ENCODE assay signal across 8 cellular contexts in the genomic region with DNA sequence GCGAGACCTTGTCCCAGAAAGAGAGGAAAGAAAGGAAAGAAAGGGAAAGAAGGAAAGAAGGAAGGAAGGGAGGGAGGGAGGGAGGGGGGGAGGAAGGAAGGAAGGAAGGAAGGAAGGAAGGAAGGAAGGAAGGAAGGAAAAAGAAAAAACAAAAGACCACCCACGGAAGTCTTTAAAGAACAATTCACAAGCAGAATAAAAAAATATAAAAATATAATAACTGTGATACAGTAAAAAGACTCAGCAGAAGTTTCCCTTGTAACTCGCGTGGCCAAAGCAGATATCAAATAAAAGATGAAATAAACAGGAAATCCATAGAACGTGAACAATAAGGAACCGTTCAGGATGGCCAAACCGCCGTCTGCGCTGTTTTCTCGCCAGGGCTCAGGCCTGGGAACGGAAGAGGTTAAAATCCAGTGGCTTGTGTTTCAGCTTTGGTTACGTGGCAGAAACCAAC. TPM values are rescaled to one million over a fixed set of nuclear protein-coding genes. Genes with fewer than 3 reads are reported as not detected.
DNase-seq lines count a peak whose midpoint lies in the region; ATAC-seq and TF ChIP-seq lines count a peak whose summit lies in the region.

No MANE protein-coding gene starts in this region.

- peak overlapping the region; percentile 85; the same call in 1 of the 2 replicates for H3K9ac ChIP-seq in HUES64 (ENCODE audit: low read depth, low read length)

- no peaks in the 10 kb centered on the region for H3K36me3 ChIP-seq in HUES64 (ENCODE audit: insufficient read depth, low read length)

- intact Hi-C loops in CD14-positive monocyte (cut with micrococcal nuclease): loop anchor here (2.0 to 10.0 kb wide), 3 partner anchors 51 to 73 kb away; no protein-coding TSS in a partner anchor

- no peaks in the 10 kb centered on the region for H3K36me3 Mint-ChIP-seq in CD14-positive monocyte

- H3K4me3 Mint-ChIP-seq in CD14-positive monocyte: peak overlapping the region; percentile 85 to 92

- H3K4me3 ChIP-seq in HUES64 (ENCODE audit: low read length): peak overlapping the region; percentile 67

- no peaks in the 10 kb centered on the region for H3K9me3 ChIP-seq in HUES64 (ENCODE audit: insufficient read depth, low read depth, low read length)

- DNase-seq in CD14-positive monocyte (ENCODE audit: low spot score): no peak
- DNase-seq in amniotic epithelial cell (ENCODE audit: low read depth): peak; percentile 89
- peak; percentile 92 for DNase-seq in iris pigment epithelial cell (ENCODE audit: low read depth)
- DNase-seq in UCSD-AML1 (lab: John Stamatoyannopoulos, UW; ENCODE audit: unreplicated experiment): no peak

- H3K27me3 ChIP-seq in HUES64 (ENCODE audit: insufficient read depth, low read length): peaks cover 69% of the 10 kb centered on the region

- H3K27ac ChIP-seq in HUES64 (ENCODE audit: low read depth, low read length): no peak overlapping the region
- peak overlapping the region; percentile 86 for H3K27ac ChIP-seq in temporal lobe (ENCODE audit: low read depth, low read length)

- no peaks in the 10 kb centered on the region for H3K4me1 ChIP-seq in HUES64 (ENCODE audit: insufficient read depth, low read length)

- 14% methylated on average over 11 of the region's 12 CpGs for WGBS in HUES64

- ATAC-seq in GM19351 (IDR thresholded peaks at IDR 0.05; ENCODE audit: unreplicated experiment) (no peak), HG03108 (IDR thresholded peaks at IDR 0.05; ENCODE audit: unreplicated experiment) (no peak)

- TF ChIP-seq CTCF in CD14-positive monocyte (IDR thresholded peaks at IDR 0.05): no peak

- H3K27ac Mint-ChIP-seq in CD14-positive monocyte: peak overlapping the region; percentile 69 to 83 (median 73)

- peaks cover 55% of the 10 kb centered on the region for H3K4me1 Mint-ChIP-seq in CD14-positive monocyte

- H3K9me3 Mint-ChIP-seq in CD14-positive monocyte: peaks cover 0 to 2% (median 0%) of the 10 kb centered on the region in 7 donors

- peaks cover 0 to 1% (median 0%) of the 10 kb centered on the region in 3 donors for H3K27me3 Mint-ChIP-seq in CD14-positive monocyte (ENCODE audit: low read depth in 3 of 3)

RNA-seq across cellular contexts. Expression of gene SLC1A4, which starts 1.2 kb away (rescaled TPM):
- 1 to 10 TPM; 4.4 to 4.5 TPM for polyA plus RNA-seq in CD14-positive monocyte
- 1.5 TPM for polyA plus RNA-seq in HUES64 (2013, experiment 1 of 2)
- 2.0 TPM for polyA plus RNA-seq in HUES64 (2013, experiment 2 of 2)
- 41.1 TPM for total RNA-seq in temporal lobe

Comparison
In these comparisons a context has a peak if more than half of its experiments do, and no peak if none do; other contexts are left out.
1. DNase-seq: peak in amniotic epithelial cell (single experiment) and iris pigment epithelial cell (single experiment); none in CD14-positive monocyte (single experiment) and UCSD-AML1 (single experiment).